In genomic region chr3:77059354-77059753, GRCh38 we compare ENCODE assay signal across 8 cellular contexts. TPM values are rescaled to one million over a fixed set of nuclear protein-coding genes. Genes with fewer than 3 reads are reported as not detected.
"Had no signal": no experiment of that assay in that cellular context is flagged by ENCODE, and none has a peak within 500 bp of the region (broad histone marks: within the 10 kb centered on the region; RNA-seq: fewer than 3 reads in every experiment).

No MANE protein-coding gene starts in this region.

- DNase-seq: GDM1, GF-D8 had no signal

- FAIRE-seq: G401.6, GM12891, GM12892, GM18507, GM19239 had no signal

RNA-seq across cellular contexts. Expression of gene ROBO2, which starts 19.5 kb away (rescaled TPM):
- total RNA-seq: G401 had no signal
